In the genomic region with DNA sequence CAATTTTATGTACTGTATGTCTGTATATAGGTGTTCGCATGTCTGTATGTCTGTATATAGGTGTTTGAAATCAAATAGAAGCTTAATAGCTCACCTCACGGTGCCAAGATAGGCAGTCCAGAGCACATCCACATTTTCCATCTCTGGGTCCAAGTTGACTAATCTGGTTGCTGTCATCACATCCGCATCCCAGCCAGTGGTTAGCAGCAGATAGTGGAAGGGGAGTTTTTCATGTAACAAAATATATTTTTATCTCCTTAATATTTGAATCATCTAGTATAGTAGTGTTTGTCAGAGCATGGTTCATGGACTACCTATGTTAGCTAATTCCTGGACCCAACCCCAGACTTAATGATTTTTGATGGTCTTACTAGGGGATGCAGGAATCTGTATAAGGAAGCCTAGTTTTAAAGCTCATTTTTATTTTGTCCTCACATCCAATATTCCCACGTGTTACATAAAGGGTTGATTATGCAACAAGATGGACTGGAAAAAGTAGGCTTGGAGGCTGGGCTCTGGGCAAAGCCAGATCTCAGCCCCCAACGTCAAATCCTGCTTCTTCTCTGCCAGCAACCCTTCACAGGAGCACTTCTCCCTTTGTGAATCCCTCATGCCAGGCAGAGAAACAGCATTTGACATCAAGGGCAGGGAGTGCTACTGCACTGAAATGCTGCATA, we compare ENCODE assay signal across 21 cellular contexts.
A peak's percentile ranks its signal among the peaks of the same experiment; 100 is the strongest.
DNase-seq lines count a peak whose midpoint lies in the region; ATAC-seq and TF ChIP-seq lines count a peak whose summit lies in the region.
"Had no signal": no experiment of that assay in that cellular context is flagged by ENCODE, and none has a peak within 500 bp of the region (broad histone marks: within the 10 kb centered on the region; RNA-seq: fewer than 3 reads in every experiment).

No MANE protein-coding gene starts in this region.

- H3K9me3 Mint-ChIP-seq in Caco-2 (ENCODE audit: unreplicated experiment): peaks cover 12% of the 10 kb centered on the region

- H3K9me3 ChIP-seq in right cardiac atrium (ENCODE audit: control insufficient read depth, low read length) (no peaks in the 10 kb centered on the region), lung (ENCODE audit: control insufficient read depth in 2 of 2, insufficient read depth in 1 of 2, low read length in 1 of 2) (no peaks in the 10 kb centered on the region), SJCRH30 (replicated peaks) (no peaks in the 10 kb centered on the region; the same call in 1 of the 2 replicates), Caco-2 (no peaks in the 10 kb centered on the region)
- H3K9me3 ChIP-seq: BLaER1 had no signal

- BruUV-seq in Caco-2 (replicated peaks; lab: Mats Ljungman, UMichigan): no TSS peak

- H3K27me3 ChIP-seq in right cardiac atrium (ENCODE audit: control insufficient read depth, insufficient read depth) (no peaks in the 10 kb centered on the region), lung (ENCODE audit: control insufficient read depth, insufficient read depth) (no peaks in the 10 kb centered on the region), SJCRH30 (no peaks in the 10 kb centered on the region), Caco-2 (replicated peaks; ENCODE audit: control insufficient read depth, insufficient read depth, low read length) (no peaks in the 10 kb centered on the region)
- H3K27me3 ChIP-seq: BLaER1 had no signal

- H3K4me3 ChIP-seq in right cardiac atrium (ENCODE audit: low read length) (no peak overlapping the region), lung (no peak overlapping the region), SJCRH30 (no peak overlapping the region), Caco-2 (ENCODE audit: low read depth, low read length) (no peak overlapping the region)
- H3K4me3 ChIP-seq: BLaER1, HAP-1 had no signal

- DNase-seq in right cardiac atrium (no peak), left ventricle myocardium superior (no peak), amniotic epithelial cell (ENCODE audit: low read depth) (peak; percentile 16), lung (ENCODE audit: low spot score) (no peak), SJCRH30 (no peak), LoVo (ENCODE audit: low spot score) (no peak), Caco-2 (no peak)
- DNase-seq: CD4-positive, CD25-positive, alpha-beta regulatory T cell; DMS53; NCI-H1092; NCI-H1417 treated with DMSO at 0.1 percent for 48 hours; NCI-H1694 treated with DMSO at 0.1 percent for 48 hours; NCI-H2081; NCI-H2227 treated with DMSO at 0.1 percent for 48 hours; NCI-H510A; NCI-H69; RPMI8226; SHP77 treated with DMSO at 0.1 percent for 48 hours had no signal

- no peak overlapping the region for H3K4me3 Mint-ChIP-seq in Caco-2 (ENCODE audit: unreplicated experiment)
- H3K4me3 Mint-ChIP-seq: CD4-positive, CD25-positive, alpha-beta regulatory T cell had no signal

- intact Hi-C loops in right cardiac atrium (cut with DNase I): no loop called here
- intact Hi-C loops in left ventricle myocardium superior (cut with micrococcal nuclease): no loop called here
- intact Hi-C loops in Caco-2 (cut with micrococcal nuclease; ENCODE audit: unreplicated experiment): no loop called here

- no peaks in the 10 kb centered on the region for H3K27me3 Mint-ChIP-seq in Caco-2 (ENCODE audit: insufficient read depth, unreplicated experiment)
- H3K27me3 Mint-ChIP-seq: CD4-positive, CD25-positive, alpha-beta regulatory T cell had no signal

- peak; percentile 51 to 59 for ATAC-seq in right cardiac atrium
- no peak for ATAC-seq in left ventricle myocardium superior
- ATAC-seq in lung (ENCODE audit: insufficient read depth, low FRiP score): peak; percentile 27
- ATAC-seq: SK-N-SH treated with all-trans-retinoic acid at 6 μM for 48 hours had no signal

- POLR2A ChIA-PET in Caco-2 (lab: Charles Lee): no interaction called here

- CTCF ChIA-PET in Caco-2 (lab: Charles Lee): no interaction called here

- H3K36me3 Mint-ChIP-seq in Caco-2 (ENCODE audit: insufficient read depth, unreplicated experiment): peaks cover 5% of the 10 kb centered on the region

- H3K27ac Mint-ChIP-seq in Caco-2 (ENCODE audit: unreplicated experiment): no peak overlapping the region
- H3K27ac Mint-ChIP-seq: CD4-positive, CD25-positive, alpha-beta regulatory T cell had no signal

- H3K36me3 ChIP-seq in lung (ENCODE audit: control insufficient read depth in 2 of 2, insufficient read depth in 2 of 2, low read length in 2 of 2): peaks cover 0 to 2% of the 10 kb centered on the region in 2 donors
- 0 out of 2 replicates have a peak, but pooled peaks cover 6% of the 10 kb centered on the region for H3K36me3 ChIP-seq in SJCRH30
- no peaks in the 10 kb centered on the region for H3K36me3 ChIP-seq in Caco-2 (ENCODE audit: control insufficient read depth, insufficient read depth, low read length)
- H3K36me3 ChIP-seq: HAP-1 had no signal

- WGBS in right cardiac atrium: 52% methylated on average over 5 of the region's 5 CpGs
- 69 to 81% methylated on average over 5 of the region's 5 CpGs for WGBS in lung, 2 donors

- TF ChIP-seq CTCF in lung (IDR thresholded peaks at IDR 0.05; ENCODE audit: control extremely low read depth, extremely low read depth): no peak
- TF ChIP-seq CTCF in Caco-2 (IDR thresholded peaks at IDR 0.05; ENCODE audit: insufficient read depth in 1 of 2, low read depth in 1 of 2, low read length in 1 of 2, severe bottlenecking in 1 of 2, unreplicated experiment in 1 of 2): no peak

- peaks cover 6% of the 10 kb centered on the region for H3K4me1 Mint-ChIP-seq in Caco-2 (ENCODE audit: low read depth, unreplicated experiment)

- H3K4me1 ChIP-seq in right cardiac atrium (ENCODE audit: control insufficient read depth, insufficient read depth, low read length): peaks cover 2% of the 10 kb centered on the region
- no peaks in the 10 kb centered on the region for H3K4me1 ChIP-seq in lung (ENCODE audit: control insufficient read depth in 2 of 2, insufficient read depth in 2 of 2, low read length in 2 of 2)
- H3K4me1 ChIP-seq in SJCRH30: no peaks in the 10 kb centered on the region
- no peaks in the 10 kb centered on the region for H3K4me1 ChIP-seq in Caco-2
- H3K4me1 ChIP-seq: BLaER1, HAP-1 had no signal

- H3K27ac ChIP-seq in right cardiac atrium (ENCODE audit: low read length): no peak overlapping the region
- no peak overlapping the region for H3K27ac ChIP-seq in lung (ENCODE audit: low read depth in 1 of 2, low read length in 1 of 2)
- H3K27ac ChIP-seq in SJCRH30: no peak overlapping the region
- H3K27ac ChIP-seq: BLaER1 had no signal
